In the genomic region with DNA sequence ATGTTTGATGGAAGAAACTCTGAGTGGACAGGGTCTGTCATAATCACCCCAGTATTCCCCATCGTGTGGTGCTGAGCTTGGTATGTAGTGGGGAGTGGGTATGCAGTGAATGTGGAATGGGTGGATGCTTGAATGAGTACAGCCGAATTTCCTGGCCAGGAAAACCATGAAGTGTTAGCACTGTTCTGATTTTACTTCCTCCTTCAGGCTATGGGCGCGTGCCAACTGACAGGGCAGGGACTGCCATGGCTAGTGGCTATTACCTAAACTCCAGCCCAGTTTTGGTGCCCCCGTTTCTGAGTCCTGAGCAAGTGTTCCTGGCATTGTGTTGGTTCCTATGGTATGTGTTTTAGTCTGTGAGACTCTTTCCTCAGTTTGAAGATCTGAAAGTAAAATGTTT, we compare ENCODE assay signal across 1 cellular context.
TF ChIP-seq lines count a peak whose summit lies in the region.

No MANE protein-coding gene starts in this region.

TF ChIP-seq in HepG2, 621 proteins besides CTCF, POLR2A, EP300 and RAD21:
- TF ChIP-seq, protein P1, sequence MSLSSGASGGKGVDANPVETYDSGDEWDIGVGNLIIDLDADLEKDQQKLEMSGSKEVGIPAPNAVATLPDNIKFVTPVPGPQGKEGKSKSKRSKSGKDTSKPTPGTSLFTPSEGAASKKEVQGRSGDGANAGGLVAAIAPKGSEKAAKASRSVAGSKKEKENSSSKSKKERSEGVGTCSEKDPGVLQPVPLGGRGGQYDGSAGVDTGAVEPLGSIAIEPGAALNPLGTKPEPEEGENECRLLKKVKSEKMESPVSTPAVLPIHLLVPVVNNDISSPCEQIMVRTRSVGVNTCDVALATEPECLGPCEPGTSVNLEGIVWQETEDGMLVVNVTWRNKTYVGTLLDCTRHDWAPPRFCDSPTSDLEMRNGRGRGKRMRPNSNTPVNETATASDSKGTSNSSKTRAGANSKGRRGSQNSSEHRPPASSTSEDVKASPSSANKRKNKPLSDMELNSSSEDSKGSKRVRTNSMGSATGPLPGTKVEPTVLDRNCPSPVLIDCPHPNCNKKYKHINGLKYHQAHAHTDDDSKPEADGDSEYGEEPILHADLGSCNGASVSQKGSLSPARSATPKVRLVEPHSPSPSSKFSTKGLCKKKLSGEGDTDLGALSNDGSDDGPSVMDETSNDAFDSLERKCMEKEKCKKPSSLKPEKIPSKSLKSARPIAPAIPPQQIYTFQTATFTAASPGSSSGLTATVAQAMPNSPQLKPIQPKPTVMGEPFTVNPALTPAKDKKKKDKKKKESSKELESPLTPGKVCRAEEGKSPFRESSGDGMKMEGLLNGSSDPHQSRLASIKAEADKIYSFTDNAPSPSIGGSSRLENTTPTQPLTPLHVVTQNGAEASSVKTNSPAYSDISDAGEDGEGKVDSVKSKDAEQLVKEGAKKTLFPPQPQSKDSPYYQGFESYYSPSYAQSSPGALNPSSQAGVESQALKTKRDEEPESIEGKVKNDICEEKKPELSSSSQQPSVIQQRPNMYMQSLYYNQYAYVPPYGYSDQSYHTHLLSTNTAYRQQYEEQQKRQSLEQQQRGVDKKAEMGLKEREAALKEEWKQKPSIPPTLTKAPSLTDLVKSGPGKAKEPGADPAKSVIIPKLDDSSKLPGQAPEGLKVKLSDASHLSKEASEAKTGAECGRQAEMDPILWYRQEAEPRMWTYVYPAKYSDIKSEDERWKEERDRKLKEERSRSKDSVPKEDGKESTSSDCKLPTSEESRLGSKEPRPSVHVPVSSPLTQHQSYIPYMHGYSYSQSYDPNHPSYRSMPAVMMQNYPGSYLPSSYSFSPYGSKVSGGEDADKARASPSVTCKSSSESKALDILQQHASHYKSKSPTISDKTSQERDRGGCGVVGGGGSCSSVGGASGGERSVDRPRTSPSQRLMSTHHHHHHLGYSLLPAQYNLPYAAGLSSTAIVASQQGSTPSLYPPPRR (CRISPR knock-in tag; IDR thresholded peaks at IDR 0.05; ENCODE audit: borderline replicate concordance) = no peak
- no peak for TF ChIP-seq ZBTB7A (CRISPR knock-in tag; IDR thresholded peaks at IDR 0.05)
- TF ChIP-seq ZNF737 (CRISPR knock-in tag; IDR thresholded peaks at IDR 0.05; ENCODE audit: borderline replicate concordance) = no peak
- TF ChIP-seq NR2F1 (CRISPR knock-in tag; IDR thresholded peaks at IDR 0.05) = no peak
- TF ChIP-seq EHMT2 (IDR thresholded peaks at IDR 0.05; ENCODE audit: borderline replicate concordance, low read depth, low read length) = no peak
- TF ChIP-seq ZNF432 (CRISPR knock-in tag; IDR thresholded peaks at IDR 0.05; ENCODE audit: borderline replicate concordance) = no peak
- TF ChIP-seq, protein P2, sequence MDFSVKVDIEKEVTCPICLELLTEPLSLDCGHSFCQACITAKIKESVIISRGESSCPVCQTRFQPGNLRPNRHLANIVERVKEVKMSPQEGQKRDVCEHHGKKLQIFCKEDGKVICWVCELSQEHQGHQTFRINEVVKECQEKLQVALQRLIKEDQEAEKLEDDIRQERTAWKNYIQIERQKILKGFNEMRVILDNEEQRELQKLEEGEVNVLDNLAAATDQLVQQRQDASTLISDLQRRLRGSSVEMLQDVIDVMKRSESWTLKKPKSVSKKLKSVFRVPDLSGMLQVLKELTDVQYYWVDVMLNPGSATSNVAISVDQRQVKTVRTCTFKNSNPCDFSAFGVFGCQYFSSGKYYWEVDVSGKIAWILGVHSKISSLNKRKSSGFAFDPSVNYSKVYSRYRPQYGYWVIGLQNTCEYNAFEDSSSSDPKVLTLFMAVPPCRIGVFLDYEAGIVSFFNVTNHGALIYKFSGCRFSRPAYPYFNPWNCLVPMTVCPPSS (IDR thresholded peaks at IDR 0.05) = no peak
- no peak for TF ChIP-seq HCFC1 (IDR thresholded peaks at IDR 0.05; ENCODE audit: low read depth, low read length)
- TF ChIP-seq, protein P3, sequence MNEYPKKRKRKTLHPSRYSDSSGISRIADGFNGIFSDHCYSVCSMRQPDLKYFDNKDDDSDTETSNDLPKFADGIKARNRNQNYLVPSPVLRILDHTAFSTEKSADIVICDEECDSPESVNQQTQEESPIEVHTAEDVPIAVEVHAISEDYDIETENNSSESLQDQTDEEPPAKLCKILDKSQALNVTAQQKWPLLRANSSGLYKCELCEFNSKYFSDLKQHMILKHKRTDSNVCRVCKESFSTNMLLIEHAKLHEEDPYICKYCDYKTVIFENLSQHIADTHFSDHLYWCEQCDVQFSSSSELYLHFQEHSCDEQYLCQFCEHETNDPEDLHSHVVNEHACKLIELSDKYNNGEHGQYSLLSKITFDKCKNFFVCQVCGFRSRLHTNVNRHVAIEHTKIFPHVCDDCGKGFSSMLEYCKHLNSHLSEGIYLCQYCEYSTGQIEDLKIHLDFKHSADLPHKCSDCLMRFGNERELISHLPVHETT (CRISPR knock-in tag; conservative IDR thresholded peaks at IDR 0.05) = no peak
- no peak for TF ChIP-seq EZH2 (conservative IDR thresholded peaks at IDR 0.05; ENCODE audit: low read depth, low read length)
- no peak for TF ChIP-seq CENPT (CRISPR knock-in tag; IDR thresholded peaks at IDR 0.05; ENCODE audit: low read depth)
- TF ChIP-seq ZNF446 (CRISPR knock-in tag; IDR thresholded peaks at IDR 0.05) = no peak
- TF ChIP-seq XRCC5 (optimal IDR thresholded peaks at IDR 0.05; ENCODE audit: low read length) = no peak
- no peak for TF ChIP-seq PHF8 (CRISPR knock-in tag; IDR thresholded peaks at IDR 0.05)
- no peak for TF ChIP-seq MXD4 (CRISPR knock-in tag; IDR thresholded peaks at IDR 0.05)
